16 cellular contexts compared by ENCODE assay signal in the genomic region with DNA sequence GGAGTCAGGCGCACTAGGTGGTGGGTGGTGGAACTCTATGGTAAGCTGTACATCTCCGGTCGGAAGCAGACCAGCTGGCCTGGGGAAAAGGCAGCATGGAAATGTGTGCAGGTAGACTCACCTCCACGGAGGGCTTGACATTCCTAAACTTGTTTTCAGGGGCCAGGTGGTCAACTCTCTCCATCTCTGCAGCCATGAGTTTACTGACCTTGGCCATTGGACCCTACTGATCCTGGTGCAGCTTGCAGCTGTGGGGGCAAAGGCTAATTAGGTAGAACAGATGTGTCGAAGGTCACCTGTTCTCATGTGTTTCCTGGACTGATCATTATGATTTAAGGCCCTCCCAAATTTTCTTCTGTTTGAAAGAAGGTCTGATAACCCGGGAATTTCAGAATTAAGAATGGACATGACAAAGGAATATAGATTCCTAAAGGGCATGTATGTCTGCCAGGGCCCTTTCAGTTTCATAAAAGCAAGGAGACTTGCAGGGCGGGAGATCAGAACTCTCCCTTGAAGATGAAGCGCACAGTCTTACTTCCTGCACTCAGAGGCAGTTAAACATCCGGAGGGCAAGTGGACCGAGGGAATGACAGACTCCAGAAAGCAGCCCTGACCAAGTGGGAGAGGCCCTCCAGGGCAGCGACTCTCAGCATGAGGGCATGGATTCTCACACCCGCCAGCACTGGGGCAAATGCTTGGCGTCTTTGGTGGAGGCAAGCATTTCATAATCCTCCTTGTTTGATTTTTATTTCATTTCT. TPM values are rescaled to one million over a fixed set of nuclear protein-coding genes. Genes with fewer than 3 reads are reported as not detected.
A peak's percentile ranks its signal among the peaks of the same experiment; 100 is the strongest.
DNase-seq lines count a peak whose midpoint lies in the region; ATAC-seq and TF ChIP-seq lines count a peak whose summit lies in the region.
"Had no signal": no experiment of that assay in that cellular context is flagged by ENCODE, and none has a peak within 500 bp of the region (broad histone marks: within the 10 kb centered on the region; RNA-seq: fewer than 3 reads in every experiment).

No MANE protein-coding gene starts in this region.

- no peaks in the 10 kb centered on the region for H3K36me3 Mint-ChIP-seq in activated CD8-positive, alpha-beta memory T cell treated with anti-CD3 and anti-CD28 coated beads, Interleukin-2, amount 10 ng/mL, durations not matched to agents 7 days and 5 days
- no peaks in the 10 kb centered on the region for H3K36me3 Mint-ChIP-seq in neural crest cell (ENCODE audit: low read depth)
- H3K36me3 Mint-ChIP-seq: brain had no signal

- WGBS in psoas muscle, 3 donors: 68 to 75% (median 71%) methylated on average over 13 of the region's 13 CpGs

- H3K9me3 ChIP-seq in effector memory CD4-positive, alpha-beta T cell (ENCODE audit: control insufficient read depth, low read length): no peaks in the 10 kb centered on the region
- no peaks in the 10 kb centered on the region for H3K9me3 ChIP-seq in psoas muscle
- H3K9me3 ChIP-seq: HAP-1 had no signal

- H3K9me3 Mint-ChIP-seq in activated CD8-positive, alpha-beta memory T cell treated with anti-CD3 and anti-CD28 coated beads, Interleukin-2, amount 10 ng/mL, durations not matched to agents 7 days and 5 days (ENCODE audit: low read depth): no peaks in the 10 kb centered on the region
- H3K9me3 Mint-ChIP-seq in neural crest cell: peaks cover 3% of the 10 kb centered on the region

- no peaks in the 10 kb centered on the region for H3K27me3 Mint-ChIP-seq in activated CD8-positive, alpha-beta memory T cell treated with anti-CD3 and anti-CD28 coated beads, Interleukin-2, amount 10 ng/mL, durations not matched to agents 7 days and 5 days
- H3K27me3 Mint-ChIP-seq in neural crest cell (ENCODE audit: low read depth): no peaks in the 10 kb centered on the region

- H3K4me1 Mint-ChIP-seq in activated CD8-positive, alpha-beta memory T cell treated with anti-CD3 and anti-CD28 coated beads, Interleukin-2, amount 10 ng/mL, durations not matched to agents 7 days and 5 days: peaks cover 13% of the 10 kb centered on the region
- peaks cover 25% of the 10 kb centered on the region for H3K4me1 Mint-ChIP-seq in neural crest cell
- H3K4me1 Mint-ChIP-seq: brain had no signal

- no peaks in the 10 kb centered on the region for H3K36me3 ChIP-seq in effector memory CD4-positive, alpha-beta T cell (ENCODE audit: control insufficient read depth, insufficient read depth, low read length)
- H3K36me3 ChIP-seq in psoas muscle (ENCODE audit: insufficient read depth in 1 of 2, low read depth in 1 of 2): no peaks in the 10 kb centered on the region
- H3K36me3 ChIP-seq: HAP-1 had no signal

- intact Hi-C loops in psoas muscle (cut with DNase I): no loop called here

- TF ChIP-seq CTCF in neural crest cell (conservative IDR thresholded peaks at IDR 0.05) (no peak), psoas muscle (IDR thresholded peaks at IDR 0.05) (no peak)

- H3K27ac Mint-ChIP-seq in activated CD8-positive, alpha-beta memory T cell treated with anti-CD3 and anti-CD28 coated beads, Interleukin-2, amount 10 ng/mL, durations not matched to agents 7 days and 5 days: peak overlapping the region; percentile 11
- peak overlapping the region; percentile 64 for H3K27ac Mint-ChIP-seq in neural crest cell (ENCODE audit: unreplicated experiment)
- H3K27ac Mint-ChIP-seq: brain had no signal

- no peak overlapping the region for H3K4me3 ChIP-seq in effector memory CD4-positive, alpha-beta T cell (ENCODE audit: insufficient read depth, low read depth, low read length, poor library complexity, severe bottlenecking)
- no peak overlapping the region for H3K4me3 ChIP-seq in psoas muscle
- H3K4me3 ChIP-seq: HAP-1 had no signal

- no peak for DNase-seq in activated CD8-positive, alpha-beta memory T cell treated with anti-CD3 and anti-CD28 coated beads, Interleukin-2, amount 10 ng/mL, durations not matched to agents 7 days and 5 days
- no peak for DNase-seq in activated CD8-positive, alpha-beta memory T cell treated with anti-CD3 and anti-CD28 coated beads for 24 hours
- DNase-seq in ELF-1 (ENCODE audit: low read depth, low spot score): peak; percentile 79
- DNase-seq in effector memory CD4-positive, alpha-beta T cell: no peak
- DNase-seq in neural crest cell (ENCODE audit: low read depth, low spot score): no peak
- DNase-seq in psoas muscle: no peak
- no peak for DNase-seq in NCI-H1105 (lab: John Stamatoyannopoulos, UW)
- DNase-seq: cortex of kidney, hippocampal formation, kidney, midbrain, MM.1S, NCI-H226 had no signal

- no peak overlapping the region for H3K4me3 Mint-ChIP-seq in activated CD8-positive, alpha-beta memory T cell treated with anti-CD3 and anti-CD28 coated beads, Interleukin-2, amount 10 ng/mL, durations not matched to agents 7 days and 5 days
- no peak overlapping the region for H3K4me3 Mint-ChIP-seq in neural crest cell
- H3K4me3 Mint-ChIP-seq: brain had no signal

- no peaks in the 10 kb centered on the region for H3K27me3 ChIP-seq in effector memory CD4-positive, alpha-beta T cell (replicated peaks; ENCODE audit: control insufficient read depth, insufficient read depth, low read length, poor library complexity, severe bottlenecking)
- H3K27me3 ChIP-seq in psoas muscle (ENCODE audit: insufficient read depth in 3 of 3, low read length in 2 of 3): no peaks in the 10 kb centered on the region

- peaks cover 11% of the 10 kb centered on the region for H3K4me1 ChIP-seq in effector memory CD4-positive, alpha-beta T cell (ENCODE audit: control insufficient read depth, insufficient read depth, low read length, poor library complexity, severe bottlenecking)
- H3K4me1 ChIP-seq in psoas muscle: no peaks in the 10 kb centered on the region
- H3K4me1 ChIP-seq: HAP-1 had no signal

- peak overlapping the region; percentile 10 for H3K27ac ChIP-seq in effector memory CD4-positive, alpha-beta T cell (ENCODE audit: insufficient read depth, low read length, poor library complexity, severe bottlenecking)
- no peak overlapping the region for H3K27ac ChIP-seq in psoas muscle

- CTCF ChIA-PET in activated CD8-positive, alpha-beta memory T cell treated with anti-CD3 and anti-CD28 coated beads, Interleukin-2, amount 10 ng/mL, durations not matched to agents 7 days and 5 days (lab: Charles Lee): interaction anchor here (1.0 to 3.5 kb wide), 7 partner anchors 10 to 190 kb away, joined by 3 to 26 read pairs (median 5); no protein-coding TSS in a partner anchor

- ATAC-seq in activated CD8-positive, alpha-beta memory T cell treated with anti-CD3 and anti-CD28 coated beads, Interleukin-2, amount 10 ng/mL, durations not matched to agents 7 days and 5 days: no peak
- ATAC-seq in GM18519 (IDR thresholded peaks at IDR 0.05; ENCODE audit: low FRiP score, unreplicated experiment) (no peak), psoas muscle (no peak)

RNA-seq across cellular contexts. Expression of a gene that starts 56.1 kb away (rescaled TPM):
- total RNA-seq in activated CD8-positive, alpha-beta memory T cell treated with anti-CD3 and anti-CD28 coated beads, Interleukin-2, amount 10 ng/mL, durations not matched to agents 7 days and 5 days: 10 to 100 TPM; 42.6 to 49.8 TPM
- 37.4 and 38.0 TPM in 2 replicates for total RNA-seq in neural crest cell
- 10 to 100 TPM in 1 of 4 donors, 1 to 10 TPM in 3; 2.6 to 18.5 (median 6.1) TPM for total RNA-seq in psoas muscle
- 1 to 10 TPM in 2 of 3 donors, under 1 TPM in 1; 0.65 to 2.6 (median 1.9) TPM for polyA plus RNA-seq in psoas muscle
